ENCODE assay signal across 8 cellular contexts in the genomic region with DNA sequence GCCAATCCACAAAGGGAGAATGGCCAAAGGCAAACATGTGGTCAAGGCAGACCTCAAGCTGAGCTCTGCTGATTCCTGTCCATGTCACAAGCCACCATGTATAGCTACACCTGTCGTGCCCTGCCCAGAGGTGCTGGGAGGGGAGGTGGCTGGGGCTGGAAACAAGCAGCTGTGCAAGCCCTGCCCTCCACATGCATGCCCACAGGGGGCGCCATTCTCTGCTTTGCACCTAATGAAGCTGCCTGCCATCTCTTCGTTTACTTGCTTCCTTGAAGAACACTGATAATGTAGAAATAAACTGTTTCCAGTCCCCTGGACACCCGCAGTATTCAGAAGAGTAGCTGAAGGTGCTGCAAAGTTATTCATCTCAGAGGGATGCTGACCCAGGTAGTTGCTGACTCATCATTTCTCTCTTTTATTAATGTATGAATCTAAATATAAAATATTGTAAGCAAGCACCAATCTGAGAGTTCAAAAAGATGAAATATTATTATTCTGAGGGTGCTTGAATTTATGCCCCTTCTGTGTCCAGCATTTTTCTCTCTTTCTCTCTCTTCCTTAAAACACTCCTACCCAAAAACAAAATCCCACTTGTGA.
DNase-seq lines count a peak whose midpoint lies in the region; ATAC-seq, FAIRE-seq and TF ChIP-seq lines count a peak whose summit lies in the region.

No MANE protein-coding gene starts in this region.

- TF ChIP-seq CTCF in nephron progenitor cell (IDR thresholded peaks at IDR 0.05): peak; percentile 43

- H3K27me3 Mint-ChIP-seq in nephron progenitor cell (ENCODE audit: low read depth, poor library complexity): peaks cover 7% of the 10 kb centered on the region

- FAIRE-seq in GM19239 (lab: Jason Lieb, UNC): no peak

- no peak overlapping the region for H3K4me3 Mint-ChIP-seq in nephron progenitor cell

- H3K36me3 Mint-ChIP-seq in nephron progenitor cell (ENCODE audit: low read depth): no peaks in the 10 kb centered on the region

- no peak overlapping the region for H3K27ac Mint-ChIP-seq in nephron progenitor cell

- intact Hi-C loops in Right ventricle myocardium superior (cut with DNase I) (no loop called here), cardiac septum (cut with DNase I) (no loop called here)

- H3K4me1 Mint-ChIP-seq in nephron progenitor cell: peaks cover 32% of the 10 kb centered on the region

- DNase-seq in Right ventricle myocardium superior: peak; percentile 38
- no peak for DNase-seq in cardiac septum (ENCODE audit: low spot score)
- DNase-seq in T-helper 9 cell: peak; percentile 2
- peak; percentile 79 for DNase-seq in ecto neural progenitor cell (ENCODE audit: low spot score)
- peak; percentile 40 for DNase-seq in nephron progenitor cell
- no peak for DNase-seq in superior temporal gyrus (ENCODE audit: extremely low spot score)
- no peak for DNase-seq in GM19239 (ENCODE audit: insufficient read length, low spot score)

- ATAC-seq in Right ventricle myocardium superior (ENCODE audit: poor library complexity) (no peak), GM18909 (IDR thresholded peaks at IDR 0.05; ENCODE audit: poor library complexity, unreplicated experiment) (no peak)

- peaks cover 8% of the 10 kb centered on the region for H3K9me3 Mint-ChIP-seq in nephron progenitor cell

Comparison
In these comparisons a context has a peak if more than half of its experiments do, and no peak if none do; other contexts are left out.
1. DNase-seq: peak in Right ventricle myocardium superior (single experiment), T-helper 9 cell (single experiment), ecto neural progenitor cell (single experiment) and nephron progenitor cell (single experiment); none in cardiac septum (single experiment), superior temporal gyrus (single experiment) and GM19239 (single experiment).